In the genomic region with DNA sequence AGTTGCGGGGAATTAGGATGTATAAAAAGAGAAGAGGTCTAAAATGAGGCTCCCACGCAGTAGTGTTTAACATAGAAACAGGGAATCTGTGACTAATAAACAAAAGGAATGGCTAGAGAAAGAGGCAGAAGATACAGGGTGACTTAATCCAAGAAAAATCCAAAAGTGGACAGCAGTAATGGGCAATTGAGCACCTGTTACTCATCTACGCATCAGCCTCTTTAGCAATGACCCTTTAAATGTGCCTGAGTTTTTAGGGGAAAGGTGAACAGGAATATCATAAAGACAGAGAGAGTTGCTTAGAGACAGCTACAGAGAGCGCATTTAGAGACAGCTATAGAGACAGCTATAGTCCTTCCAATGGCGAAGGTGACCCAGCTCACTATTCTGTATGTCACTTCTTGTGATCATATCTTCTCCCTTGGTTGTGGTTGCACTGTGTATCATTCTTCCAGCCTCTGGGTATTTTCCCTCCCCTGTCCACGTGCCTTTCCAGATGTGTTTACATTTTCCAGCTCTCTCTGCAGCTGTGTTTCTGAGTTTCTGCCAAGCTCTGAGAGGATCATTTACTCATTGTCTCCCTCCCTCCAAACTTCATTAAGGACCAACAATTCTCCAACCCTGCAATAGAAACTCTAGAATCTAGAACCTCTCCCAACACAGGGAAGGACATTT, we compare ENCODE assay signal across 21 cellular contexts.
DNase-seq lines count a peak whose midpoint lies in the region; ATAC-seq, FAIRE-seq and TF ChIP-seq lines count a peak whose summit lies in the region.
"Had no signal": no experiment of that assay in that cellular context is flagged by ENCODE, and none has a peak within 500 bp of the region (broad histone marks: within the 10 kb centered on the region; RNA-seq: fewer than 3 reads in every experiment).

No MANE protein-coding gene starts in this region.

- H2AFZ ChIP-seq in ACC112 (ENCODE audit: low read length, unreplicated experiment) (no peak overlapping the region), HCT116 (ENCODE audit: low read depth, low read length, poor library complexity, severe bottlenecking) (no peak overlapping the region)
- H2AFZ ChIP-seq: neural progenitor cell had no signal

- H3K36me3 ChIP-seq in ACC112 (ENCODE audit: insufficient read depth, low read length) (no peaks in the 10 kb centered on the region), HCT116 (ENCODE audit: control insufficient read depth in 1 of 2, insufficient read depth in 2 of 2, low read length in 2 of 2) (no peaks in the 10 kb centered on the region), muscle layer of duodenum (ENCODE audit: control insufficient read depth in 1 of 2, insufficient read depth in 2 of 2, low read length in 2 of 2) (no peaks in the 10 kb centered on the region)
- H3K36me3 ChIP-seq: neural progenitor cell had no signal

- no peaks in the 10 kb centered on the region for H3K9me3 ChIP-seq in HCT116 (ENCODE audit: control insufficient read depth in 1 of 2, insufficient read depth in 1 of 2, low read depth in 1 of 2, low read length in 2 of 2)
- H3K9me3 ChIP-seq in muscle layer of duodenum (ENCODE audit: control insufficient read depth in 1 of 2, low read length in 2 of 2) = no peaks in the 10 kb centered on the region

- RAD21 ChIA-PET in HCT116 (lab: Charles Lee; ENCODE audit: low non-redundant PET in 1 of 2, low total read pairs in 2 of 2, uncharacterized antibody in 2 of 2, unreplicated experiment in 2 of 2) = no interaction called here

- FAIRE-seq in endometrium (lab: Jason Lieb, UNC) = peak; percentile 93
- FAIRE-seq: astrocyte, GM12892, GM19239 had no signal

- no peak for TF ChIP-seq POLR2A in HCT116 (IDR thresholded peaks at IDR 0.05; ENCODE audit: borderline replicate concordance, extremely low read depth, insufficient read depth, insufficient read length)

- H3K79me2 ChIP-seq in ACC112 (ENCODE audit: control insufficient read depth, insufficient read depth, low read length, unreplicated experiment) = no peaks in the 10 kb centered on the region
- H3K79me2 ChIP-seq in HCT116 (ENCODE audit: insufficient read depth, low read length) = no peaks in the 10 kb centered on the region

- CTCF ChIA-PET in HCT116 (lab: Charles Lee) = no interaction called here

- intact Hi-C loops in HCT116 (cut with micrococcal nuclease) = no loop called here

- no TSS peak for BruUV-seq in HCT116 (replicated peaks; lab: Mats Ljungman, UMichigan)

- H3K4me2 ChIP-seq in HCT116 (ENCODE audit: low read length) = peak overlapping the region; percentile 17; the same call in 1 of the 2 replicates
- H3K4me2 ChIP-seq: neural progenitor cell had no signal

- H4K20me1 ChIP-seq in HCT116 (ENCODE audit: insufficient read depth) = no peaks in the 10 kb centered on the region

- TF ChIP-seq RAD21 in HCT116 (IDR thresholded peaks at IDR 0.05; ENCODE audit: low read depth) = no peak

- TF ChIP-seq CTCF in HCT116 (IDR thresholded peaks at IDR 0.05 in 2 of 3, conservative IDR thresholded peaks at IDR 0.05 in 1 of 3; ENCODE audit: borderline replicate concordance in 1 of 3, insufficient read depth in 1 of 3, low read depth in 2 of 3, low read length in 2 of 3) = no peak

- no peak for DNase-seq in HCT116 (ENCODE audit: low read depth, low spot score)
- DNase-seq in stimulated activated CD8-positive, alpha-beta memory T cell treated with anti-CD3 and anti-CD28 coated beads, Interleukin-4, amount 100 ng/mL, for 48 hours = no peak
- no peak for DNase-seq in activated gamma-delta T cell treated with Interleukin-2 at 50 U/mL for 16 hours
- DNase-seq: activated CD4-positive, alpha-beta T cell treated with anti-CD3 and anti-CD28 coated beads, Interleukin-2, amount 50 U/mL, for 1 hour; activated T-cell treated with anti-CD3 and anti-CD28 coated beads, Interleukin-2, amount 50 U/mL, for 48 hours; AML-193; effector CD8-positive, alpha-beta T cell; hippocampal formation; KG1; NCI-H1694; NCI-H748 treated with DMSO at 0.1 percent for 48 hours; stimulated activated CD4-positive, alpha-beta T cell treated with anti-CD3 and anti-CD28 coated beads, Interleukin-12 subunit alpha, Interleukin-12 subunit beta, amount 100 ng/mL, for 4 hours had no signal

- POLR2A ChIA-PET in HCT116 (lab: Charles Lee) = interaction anchor here (0.8 kb wide), 1 partner anchor 303 kb away, joined by 3 read pairs; no protein-coding TSS in a partner anchor

- H3K4me1 ChIP-seq in ACC112 (ENCODE audit: control insufficient read depth, insufficient read depth, low read length, unreplicated experiment) (peaks cover 42% of the 10 kb centered on the region), HCT116 (ENCODE audit: control insufficient read depth in 1 of 2, insufficient read depth in 2 of 2, low read length in 2 of 2) (peaks cover 16 to 32% of the 10 kb centered on the region in 2 experiments), muscle layer of duodenum (ENCODE audit: control insufficient read depth in 1 of 2, insufficient read depth in 2 of 2, low read length in 2 of 2) (peaks cover 4 to 18% of the 10 kb centered on the region in 2 donors)

- H3K9ac ChIP-seq in HCT116 (ENCODE audit: low read length) = no peak overlapping the region
- H3K9ac ChIP-seq: neural progenitor cell had no signal

- no peaks in the 10 kb centered on the region for H3K27me3 ChIP-seq in ACC112 (ENCODE audit: insufficient read depth, low read length)
- no peaks in the 10 kb centered on the region for H3K27me3 ChIP-seq in HCT116 (ENCODE audit: insufficient read depth, low read length)
- no peaks in the 10 kb centered on the region for H3K27me3 ChIP-seq in muscle layer of duodenum (ENCODE audit: low read depth, low read length)
- H3K27me3 ChIP-seq: neural progenitor cell had no signal

- H3K27ac ChIP-seq in ACC112 (ENCODE audit: low read depth, low read length) (peak overlapping the region; percentile 52; the same call in 1 of the 2 replicates), HCT116 (ENCODE audit: low read depth, low read length) (no peak overlapping the region), muscle layer of duodenum (ENCODE audit: low read length) (peak overlapping the region; percentile 29)
- H3K27ac ChIP-seq: neural progenitor cell had no signal

- ATAC-seq in HCT116 = no peak
- ATAC-seq in GM19035 (IDR thresholded peaks at IDR 0.05; ENCODE audit: unreplicated experiment) = no peak
- ATAC-seq in HG03025 (IDR thresholded peaks at IDR 0.05; ENCODE audit: low FRiP score, unreplicated experiment) = no peak

- no peaks in the 10 kb centered on the region for H3K9me2 ChIP-seq in HCT116 (ENCODE audit: insufficient read depth)

- H3K4me3 ChIP-seq in ACC112 (ENCODE audit: low read depth, low read length) (peak overlapping the region; percentile 24), HCT116 (replicated peaks in 1 of 2; ENCODE audit: low read depth in 1 of 2, low read length in 2 of 2) (no peak overlapping the region), muscle layer of duodenum (ENCODE audit: low read depth in 1 of 2, low read length in 2 of 2) (no peak overlapping the region)
- H3K4me3 ChIP-seq: neural progenitor cell had no signal

TF ChIP-seq in HCT116, 20 proteins besides CTCF, POLR2A, EP300 and RAD21:
- TF ChIP-seq CEBPB (IDR thresholded peaks at IDR 0.05; ENCODE audit: low read depth) (peak; percentile 30; the same call in 1 of the 2 replicates), CBX3 (IDR thresholded peaks at IDR 0.05; ENCODE audit: low read depth) (no peak), EZH2phosphoT487 (IDR thresholded peaks at IDR 0.05; ENCODE audit: borderline replicate concordance) (no peak), EZH2 (IDR thresholded peaks at IDR 0.05) (no peak), EGR1 (IDR thresholded peaks at IDR 0.05; ENCODE audit: low read depth) (no peak), ZFX (IDR thresholded peaks at IDR 0.05) (no peak)
- TF ChIP-seq, protein P1, sequence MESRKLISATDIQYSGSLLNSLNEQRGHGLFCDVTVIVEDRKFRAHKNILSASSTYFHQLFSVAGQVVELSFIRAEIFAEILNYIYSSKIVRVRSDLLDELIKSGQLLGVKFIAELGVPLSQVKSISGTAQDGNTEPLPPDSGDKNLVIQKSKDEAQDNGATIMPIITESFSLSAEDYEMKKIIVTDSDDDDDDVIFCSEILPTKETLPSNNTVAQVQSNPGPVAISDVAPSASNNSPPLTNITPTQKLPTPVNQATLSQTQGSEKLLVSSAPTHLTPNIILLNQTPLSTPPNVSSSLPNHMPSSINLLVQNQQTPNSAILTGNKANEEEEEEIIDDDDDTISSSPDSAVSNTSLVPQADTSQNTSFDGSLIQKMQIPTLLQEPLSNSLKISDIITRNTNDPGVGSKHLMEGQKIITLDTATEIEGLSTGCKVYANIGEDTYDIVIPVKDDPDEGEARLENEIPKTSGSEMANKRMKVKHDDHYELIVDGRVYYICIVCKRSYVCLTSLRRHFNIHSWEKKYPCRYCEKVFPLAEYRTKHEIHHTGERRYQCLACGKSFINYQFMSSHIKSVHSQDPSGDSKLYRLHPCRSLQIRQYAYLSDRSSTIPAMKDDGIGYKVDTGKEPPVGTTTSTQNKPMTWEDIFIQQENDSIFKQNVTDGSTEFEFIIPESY (IDR thresholded peaks at IDR 0.05; ENCODE audit: extremely low read depth, insufficient replicate concordance, low read length) = no peak
- TF ChIP-seq, protein P2, sequence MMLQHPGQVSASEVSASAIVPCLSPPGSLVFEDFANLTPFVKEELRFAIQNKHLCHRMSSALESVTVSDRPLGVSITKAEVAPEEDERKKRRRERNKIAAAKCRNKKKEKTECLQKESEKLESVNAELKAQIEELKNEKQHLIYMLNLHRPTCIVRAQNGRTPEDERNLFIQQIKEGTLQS (IDR thresholded peaks at IDR 0.05) = no peak
TF ChIP-seq in HCT116: peak in this region for 1.
